Comparison of ENCODE assay signal across 20 cellular contexts in the genomic region with DNA sequence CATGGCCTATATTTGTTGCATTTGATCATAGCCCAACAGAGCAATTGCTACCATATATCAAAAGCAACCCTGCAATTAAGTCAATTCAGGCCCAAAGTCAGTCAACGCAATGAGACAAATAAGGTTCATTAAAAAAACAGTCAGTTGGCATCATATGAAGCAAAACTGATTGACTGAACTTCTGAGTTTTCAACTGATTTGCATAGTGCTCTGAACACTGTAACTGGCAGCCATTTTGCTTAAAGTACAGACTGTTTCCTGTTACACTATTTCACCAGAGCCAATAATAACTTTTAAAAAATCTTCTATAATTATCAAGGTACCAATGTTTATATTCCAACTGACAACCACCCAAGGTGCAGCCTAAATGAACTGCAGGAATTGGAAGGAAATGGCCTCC.
A peak's percentile ranks its signal among the peaks of the same experiment; 100 is the strongest.
DNase-seq lines count a peak whose midpoint lies in the region; ATAC-seq, FAIRE-seq and TF ChIP-seq lines count a peak whose summit lies in the region.
"Had no signal": no experiment of that assay in that cellular context is flagged by ENCODE, and none has a peak within 500 bp of the region (broad histone marks: within the 10 kb centered on the region; RNA-seq: fewer than 3 reads in every experiment).

No MANE protein-coding gene starts in this region.

- H3K27me3 ChIP-seq in DND-41 (ENCODE audit: insufficient read depth, low read length, poor library complexity) (no peaks in the 10 kb centered on the region), neural progenitor cell (no peaks in the 10 kb centered on the region)
- H3K27me3 ChIP-seq: MG63 had no signal

- no peak for TF ChIP-seq CTCF in DND-41 (IDR thresholded peaks at IDR 0.05; ENCODE audit: borderline replicate concordance, extremely low read depth, low read length, poor library complexity, severe bottlenecking)
- no peak for TF ChIP-seq CTCF in activated B cell treated with CpG ODN at 0.5 μM for 24 hours (IDR thresholded peaks at IDR 0.05)
- no peak for TF ChIP-seq CTCF in neural progenitor cell (IDR thresholded peaks at IDR 0.05)

- peaks cover 2 to 21% (median 15%) of the 10 kb centered on the region in 3 donors for H3K4me1 Mint-ChIP-seq in IgD-negative memory B cell
- peaks cover 26% of the 10 kb centered on the region for H3K4me1 Mint-ChIP-seq in activated B cell treated with CpG ODN at 0.5 μM for 24 hours
- H3K4me1 Mint-ChIP-seq in neural progenitor cell: no peaks in the 10 kb centered on the region
- H3K4me1 Mint-ChIP-seq in activated CD4-positive, alpha-beta T cell treated with anti-CD3 and anti-CD28 coated beads for 36 hours: no peaks in the 10 kb centered on the region
- H3K4me1 Mint-ChIP-seq: CD4-positive, CD25-positive, alpha-beta regulatory T cell; T-helper 17 cell had no signal

- H3K27me3 Mint-ChIP-seq in IgD-negative memory B cell: no peaks in the 10 kb centered on the region
- no peaks in the 10 kb centered on the region for H3K27me3 Mint-ChIP-seq in activated B cell treated with CpG ODN at 0.5 μM for 24 hours
- H3K27me3 Mint-ChIP-seq in neural progenitor cell (ENCODE audit: insufficient read depth, low read depth): no peaks in the 10 kb centered on the region
- no peaks in the 10 kb centered on the region for H3K27me3 Mint-ChIP-seq in activated CD4-positive, alpha-beta T cell treated with anti-CD3 and anti-CD28 coated beads for 36 hours
- H3K27me3 Mint-ChIP-seq: CD4-positive, CD25-positive, alpha-beta regulatory T cell; T-helper 17 cell had no signal

- H3K36me3 ChIP-seq in DND-41 (ENCODE audit: insufficient read depth, low read length) (no peaks in the 10 kb centered on the region), neural progenitor cell (no peaks in the 10 kb centered on the region)
- H3K36me3 ChIP-seq: MG63 had no signal

- intact Hi-C loops in activated B cell treated with CpG ODN at 0.5 μM for 24 hours (cut with micrococcal nuclease): loop anchor here (2.0 kb wide), 1 partner anchor 19 kb away; no protein-coding TSS in a partner anchor
- intact Hi-C loops in activated CD4-positive, alpha-beta T cell treated with anti-CD3 and anti-CD28 coated beads for 36 hours (cut with DNase I, micrococcal nuclease): no loop called here

- CTCF ChIA-PET in activated B cell treated with CpG ODN at 0.5 μM for 24 hours (lab: Charles Lee): no interaction called here
- CTCF ChIA-PET in activated CD4-positive, alpha-beta T cell treated with anti-CD3 and anti-CD28 coated beads for 36 hours (lab: Charles Lee): interaction anchor here (0.7 kb wide), 1 partner anchor 41 kb away, joined by 3 read pairs; no protein-coding TSS in a partner anchor

- no peak for FAIRE-seq in RCC 7860 (lab: Jason Lieb, UNC)
- FAIRE-seq: HepG2 had no signal

- no peaks in the 10 kb centered on the region for H3K36me3 Mint-ChIP-seq in IgD-negative memory B cell
- H3K36me3 Mint-ChIP-seq in activated B cell treated with CpG ODN at 0.5 μM for 24 hours (ENCODE audit: low read depth): peaks cover under 1% of the 10 kb centered on the region
- no peaks in the 10 kb centered on the region for H3K36me3 Mint-ChIP-seq in neural progenitor cell
- H3K36me3 Mint-ChIP-seq in activated CD4-positive, alpha-beta T cell treated with anti-CD3 and anti-CD28 coated beads for 36 hours (ENCODE audit: low read depth): no peaks in the 10 kb centered on the region
- H3K36me3 Mint-ChIP-seq: CD4-positive, CD25-positive, alpha-beta regulatory T cell had no signal

- no peaks in the 10 kb centered on the region for H3K4me1 ChIP-seq in DND-41 (ENCODE audit: insufficient read depth, low read length)
- no peaks in the 10 kb centered on the region for H3K4me1 ChIP-seq in neural progenitor cell

- no peak for DNase-seq in DND-41
- no peak for DNase-seq in activated B cell treated with CpG ODN at 0.5 μM for 24 hours
- no peak for DNase-seq in neural progenitor cell (ENCODE audit: low spot score)
- DNase-seq in activated CD4-positive, alpha-beta T cell treated with anti-CD3 and anti-CD28 coated beads for 36 hours: no peak
- DNase-seq in RCC 7860 (ENCODE audit: low spot score): no peak
- no peak for DNase-seq in NCI-H2107 (lab: John Stamatoyannopoulos, UW)
- DNase-seq: CD4-positive, CD25-positive, alpha-beta regulatory T cell; DMS53; GM23248; MG63; NCI-H1105; NCI-H1694; NCI-H446 treated with DMSO at 0.1 percent for 48 hours; NCI-H82; RPMI8226; T-helper 17 cell had no signal

- ATAC-seq in DND-41 (ENCODE audit: insufficient read depth, low read depth) (no peak), activated B cell treated with CpG ODN at 0.5 μM for 24 hours (ENCODE audit: low read depth) (peak; percentile 49), HG03139 (IDR thresholded peaks at IDR 0.05; ENCODE audit: unreplicated experiment) (no peak)
- ATAC-seq in activated CD4-positive, alpha-beta T cell treated with anti-CD3 and anti-CD28 coated beads for 36 hours: no peak
- ATAC-seq: HepG2, T-helper 17 cell had no signal

- no peaks in the 10 kb centered on the region for H4K20me1 ChIP-seq in DND-41 (ENCODE audit: insufficient read depth, low read length)
- no peaks in the 10 kb centered on the region for H4K20me1 ChIP-seq in neural progenitor cell (ENCODE audit: low read depth)

- no peak overlapping the region for H3K4me3 ChIP-seq in DND-41 (ENCODE audit: low read depth in 1 of 2, low read length in 2 of 2)
- H3K4me3 ChIP-seq in neural progenitor cell: no peak overlapping the region
- H3K4me3 ChIP-seq: GM23248, MG63 had no signal

- H3K9me3 Mint-ChIP-seq in IgD-negative memory B cell (no peaks in the 10 kb centered on the region), activated B cell treated with CpG ODN at 0.5 μM for 24 hours (no peaks in the 10 kb centered on the region), neural progenitor cell (no peaks in the 10 kb centered on the region)
- H3K9me3 Mint-ChIP-seq in activated CD4-positive, alpha-beta T cell treated with anti-CD3 and anti-CD28 coated beads for 36 hours (ENCODE audit: low read depth): no peaks in the 10 kb centered on the region
- H3K9me3 Mint-ChIP-seq: CD4-positive, CD25-positive, alpha-beta regulatory T cell had no signal

- H3K4me2 ChIP-seq in DND-41 (ENCODE audit: insufficient read depth, low read length): no peak overlapping the region
- H3K4me2 ChIP-seq in neural progenitor cell: no peak overlapping the region
- H3K4me2 ChIP-seq: KMS-11 had no signal

- H3K9ac ChIP-seq in DND-41 (ENCODE audit: low read depth, low read length): no peak overlapping the region
- no peak overlapping the region for H3K9ac ChIP-seq in neural progenitor cell
- H3K9ac ChIP-seq: GM23248, KMS-11 had no signal

- no peaks in the 10 kb centered on the region for H3K9me3 ChIP-seq in DND-41 (ENCODE audit: insufficient read depth, low read length, severe bottlenecking)
- H3K9me3 ChIP-seq in neural progenitor cell (ENCODE audit: low read depth): no peaks in the 10 kb centered on the region
- H3K9me3 ChIP-seq: MG63 had no signal

- no peaks in the 10 kb centered on the region for H3K79me2 ChIP-seq in DND-41 (ENCODE audit: insufficient read depth, low read length)
- H3K79me2 ChIP-seq in neural progenitor cell (ENCODE audit: low read depth): no peaks in the 10 kb centered on the region

- H3K27ac Mint-ChIP-seq in IgD-negative memory B cell (peak overlapping the region in 2 of 3 donors; percentile 0 to 7), activated B cell treated with CpG ODN at 0.5 μM for 24 hours (peak overlapping the region; percentile 37), neural progenitor cell (no peak overlapping the region)
- H3K27ac Mint-ChIP-seq in activated CD4-positive, alpha-beta T cell treated with anti-CD3 and anti-CD28 coated beads for 36 hours: no peak overlapping the region
- H3K27ac Mint-ChIP-seq: CD4-positive, CD25-positive, alpha-beta regulatory T cell; T-helper 17 cell had no signal

- H3K4me3 Mint-ChIP-seq in IgD-negative memory B cell (no peak overlapping the region), activated B cell treated with CpG ODN at 0.5 μM for 24 hours (no peak overlapping the region), neural progenitor cell (no peak overlapping the region)
- H3K4me3 Mint-ChIP-seq in activated CD4-positive, alpha-beta T cell treated with anti-CD3 and anti-CD28 coated beads for 36 hours: no peak overlapping the region
- H3K4me3 Mint-ChIP-seq: CD4-positive, CD25-positive, alpha-beta regulatory T cell; T-helper 17 cell had no signal

- no peak overlapping the region; the same call in 1 of the 2 replicates for H3K27ac ChIP-seq in DND-41 (ENCODE audit: low read length)
- H3K27ac ChIP-seq in neural progenitor cell: no peak overlapping the region
- H3K27ac ChIP-seq: GM23248, KMS-11 had no signal

- H2AFZ ChIP-seq in DND-41 (ENCODE audit: low read depth, low read length) (peak overlapping the region; percentile 51; the same call in 1 of the 2 replicates), neural progenitor cell (replicated peaks) (peak overlapping the region; percentile 64)
- H2AFZ ChIP-seq: GM23248 had no signal

- H3F3A ChIP-seq in neural progenitor cell (ENCODE audit: low read depth): no peaks in the 10 kb centered on the region

- POLR2A ChIA-PET in activated B cell treated with CpG ODN at 0.5 μM for 24 hours (lab: Charles Lee): no interaction called here
- POLR2A ChIA-PET in activated CD4-positive, alpha-beta T cell treated with anti-CD3 and anti-CD28 coated beads for 36 hours (lab: Charles Lee): no interaction called here

Comparison
In these comparisons a context has a peak if more than half of its experiments do, and no peak if none do; other contexts are left out.
1. H3K27ac Mint-ChIP-seq: peak in IgD-negative memory B cell (2 of 3) and activated B cell treated with CpG ODN at 0.5 μM for 24 hours (single experiment); none in neural progenitor cell (single experiment) and activated CD4-positive, alpha-beta T cell treated with anti-CD3 and anti-CD28 coated beads for 36 hours (single experiment).